ENCODE assay signal across 17 cellular contexts in genomic region chr12:4438834-4439596, GRCh38. TPM values are rescaled to one million over a fixed set of nuclear protein-coding genes. Genes with fewer than 3 reads are reported as not detected.
DNase-seq lines count a peak whose midpoint lies in the region; ATAC-seq and TF ChIP-seq lines count a peak whose summit lies in the region.
"Had no signal": no experiment of that assay in that cellular context is flagged by ENCODE, and none has a peak within 500 bp of the region (broad histone marks: within the 10 kb centered on the region; RNA-seq: fewer than 3 reads in every experiment).

No MANE protein-coding gene starts in this region.

- TF ChIP-seq POLR2A in esophagus muscularis mucosa (IDR thresholded peaks at IDR 0.05; ENCODE audit: low read depth): no peak

- H3K27ac ChIP-seq in esophagus muscularis mucosa (replicated peaks in 1 of 4): no peak overlapping the region
- H3K27ac ChIP-seq in substantia nigra (ENCODE audit: low read depth, low read length, poor library complexity, severe bottlenecking): no peak overlapping the region
- H3K27ac ChIP-seq: foreskin keratinocyte, thyroid gland had no signal

- peaks cover 20% of the 10 kb centered on the region for H3K27me3 Mint-ChIP-seq in stimulated activated memory B cell treated with anti-CD40 and anti-IgM and Interleukin-4, amounts not matched to agents 10 μg/mL and 1 μg/mL and 100 μg/mL, for 72 hours
- peaks cover 12% of the 10 kb centered on the region for H3K27me3 Mint-ChIP-seq in activated CD4-positive, alpha-beta T cell treated with anti-CD3 and anti-CD28 coated beads, Interleukin-2, amount 10 ng/mL, durations not matched to agents 7 days and 5 days

- peak overlapping the region; percentile 78 for H3K27ac Mint-ChIP-seq in stimulated activated memory B cell treated with anti-CD40 and anti-IgM and Interleukin-4, amounts not matched to agents 10 μg/mL and 1 μg/mL and 100 μg/mL, for 72 hours
- H3K27ac Mint-ChIP-seq in activated CD4-positive, alpha-beta T cell treated with anti-CD3 and anti-CD28 coated beads, Interleukin-2, amount 10 ng/mL, durations not matched to agents 7 days and 5 days: no peak overlapping the region
- H3K27ac Mint-ChIP-seq: immature natural killer cell, progenitor cell of endocrine pancreas had no signal

- H3K9me3 Mint-ChIP-seq in stimulated activated memory B cell treated with anti-CD40 and anti-IgM and Interleukin-4, amounts not matched to agents 10 μg/mL and 1 μg/mL and 100 μg/mL, for 72 hours: no peaks in the 10 kb centered on the region
- no peaks in the 10 kb centered on the region for H3K9me3 Mint-ChIP-seq in activated CD4-positive, alpha-beta T cell treated with anti-CD3 and anti-CD28 coated beads, Interleukin-2, amount 10 ng/mL, durations not matched to agents 7 days and 5 days
- H3K9me3 Mint-ChIP-seq: immature natural killer cell had no signal

- no peak for TF ChIP-seq CTCF in esophagus muscularis mucosa (IDR thresholded peaks at IDR 0.05)

- peak overlapping the region; percentile 33 for H3K4me3 Mint-ChIP-seq in stimulated activated memory B cell treated with anti-CD40 and anti-IgM and Interleukin-4, amounts not matched to agents 10 μg/mL and 1 μg/mL and 100 μg/mL, for 72 hours
- no peak overlapping the region for H3K4me3 Mint-ChIP-seq in activated CD4-positive, alpha-beta T cell treated with anti-CD3 and anti-CD28 coated beads, Interleukin-2, amount 10 ng/mL, durations not matched to agents 7 days and 5 days
- H3K4me3 Mint-ChIP-seq: immature natural killer cell had no signal

- H3K36me3 Mint-ChIP-seq in stimulated activated memory B cell treated with anti-CD40 and anti-IgM and Interleukin-4, amounts not matched to agents 10 μg/mL and 1 μg/mL and 100 μg/mL, for 72 hours: no peaks in the 10 kb centered on the region
- H3K36me3 Mint-ChIP-seq in activated CD4-positive, alpha-beta T cell treated with anti-CD3 and anti-CD28 coated beads, Interleukin-2, amount 10 ng/mL, durations not matched to agents 7 days and 5 days (ENCODE audit: low read depth): no peaks in the 10 kb centered on the region
- H3K36me3 Mint-ChIP-seq: immature natural killer cell had no signal

- WGBS in esophagus muscularis mucosa: 72% methylated on average over 14 of the region's 14 CpGs

- ATAC-seq in Right ventricle myocardium superior (ENCODE audit: poor library complexity): peak; percentile 27
- no peak for ATAC-seq in Right ventricle myocardium inferior
- ATAC-seq in stimulated activated memory B cell treated with anti-CD40 and anti-IgM and Interleukin-4, amounts not matched to agents 10 μg/mL and 1 μg/mL and 100 μg/mL, for 72 hours: peak; percentile 83
- no peak for ATAC-seq in HG03442 (IDR thresholded peaks at IDR 0.05; ENCODE audit: unreplicated experiment)
- ATAC-seq: foreskin keratinocyte, mucosa of descending colon had no signal

- POLR2A ChIA-PET in activated CD4-positive, alpha-beta T cell treated with anti-CD3 and anti-CD28 coated beads, Interleukin-2, amount 10 ng/mL, durations not matched to agents 7 days and 5 days (lab: Charles Lee): interaction anchor here (0.6 kb wide), 1 partner anchor 1197 kb away, joined by 3 read pairs; no protein-coding TSS in a partner anchor

- H3K4me1 Mint-ChIP-seq in stimulated activated memory B cell treated with anti-CD40 and anti-IgM and Interleukin-4, amounts not matched to agents 10 μg/mL and 1 μg/mL and 100 μg/mL, for 72 hours: peaks cover 70% of the 10 kb centered on the region
- peaks cover 16% of the 10 kb centered on the region for H3K4me1 Mint-ChIP-seq in activated CD4-positive, alpha-beta T cell treated with anti-CD3 and anti-CD28 coated beads, Interleukin-2, amount 10 ng/mL, durations not matched to agents 7 days and 5 days
- H3K4me1 Mint-ChIP-seq: immature natural killer cell had no signal

- H3K27me3 ChIP-seq in esophagus muscularis mucosa: peaks cover 0 to 18% (median 0%) of the 10 kb centered on the region in 4 donors
- H3K27me3 ChIP-seq: thyroid gland had no signal

- TF ChIP-seq EP300 in esophagus muscularis mucosa (IDR thresholded peaks at IDR 0.05): no peak

- H3K4me3 ChIP-seq in esophagus muscularis mucosa: no peak overlapping the region
- H3K4me3 ChIP-seq: mucosa of descending colon, thyroid gland had no signal

- intact Hi-C loops in Right ventricle myocardium superior (cut with DNase I) (no loop called here), Right ventricle myocardium inferior (cut with DNase I) (no loop called here), esophagus muscularis mucosa (cut with DNase I) (no loop called here)

- no peaks in the 10 kb centered on the region for H3K9me3 ChIP-seq in esophagus muscularis mucosa
- H3K9me3 ChIP-seq: mucosa of descending colon, thyroid gland had no signal

- no peaks in the 10 kb centered on the region for H3K36me3 ChIP-seq in esophagus muscularis mucosa
- H3K36me3 ChIP-seq: thyroid gland had no signal

- CTCF ChIA-PET in activated CD4-positive, alpha-beta T cell treated with anti-CD3 and anti-CD28 coated beads, Interleukin-2, amount 10 ng/mL, durations not matched to agents 7 days and 5 days (lab: Charles Lee): no interaction called here

- H3K4me1 ChIP-seq in esophagus muscularis mucosa: no peaks in the 10 kb centered on the region
- H3K4me1 ChIP-seq: foreskin keratinocyte, thyroid gland had no signal

- DNase-seq in Right ventricle myocardium superior (no peak), Right ventricle myocardium inferior (ENCODE audit: missing footprints) (no peak), NOMO-1 treated with DMSO at 0.1 percent for 48 hours (lab: John Stamatoyannopoulos, UW; ENCODE audit: unreplicated experiment) (peak; percentile 81), esophagus muscularis mucosa (ENCODE audit: extremely low spot score) (peak; percentile 60), substantia nigra (lab: John Stamatoyannopoulos, UW) (no peak)
- no peak for DNase-seq in activated CD4-positive, alpha-beta T cell treated with anti-CD3 and anti-CD28 coated beads, Interleukin-2, amount 10 ng/mL, durations not matched to agents 7 days and 5 days
- DNase-seq: ACHN; activated naive CD4-positive, alpha-beta T cell; foreskin keratinocyte; immature natural killer cell; mucosa of descending colon; NCI-H1436 treated with DMSO at 0.1 percent for 48 hours; NCI-H446 treated with DMSO at 0.1 percent for 48 hours; thyroid gland had no signal

RNA-seq across cellular contexts. Expression of gene FGF6, which starts 6.6 kb away (rescaled TPM):
- total RNA-seq in Right ventricle myocardium superior (not detected), Right ventricle myocardium inferior (not detected), esophagus muscularis mucosa (not detected)
- total RNA-seq in activated CD4-positive, alpha-beta T cell treated with anti-CD3 and anti-CD28 coated beads, Interleukin-2, amount 10 ng/mL, durations not matched to agents 7 days and 5 days: not detected
- total RNA-seq: foreskin keratinocyte, mucosa of descending colon, progenitor cell of endocrine pancreas, thyroid gland had no signal

RNA-seq across cellular contexts. Expression of gene FGF23, which starts 59.5 kb away (rescaled TPM):
- total RNA-seq in Right ventricle myocardium superior: not detected
- total RNA-seq in Right ventricle myocardium inferior: not detected
- not detected for total RNA-seq in esophagus muscularis mucosa
- total RNA-seq in activated CD4-positive, alpha-beta T cell treated with anti-CD3 and anti-CD28 coated beads, Interleukin-2, amount 10 ng/mL, durations not matched to agents 7 days and 5 days: not detected
- total RNA-seq: foreskin keratinocyte, mucosa of descending colon, thyroid gland had no signal

Comparison
In these comparisons a context has a peak if more than half of its experiments do, and no peak if none do; other contexts are left out.
1. ATAC-seq: peak in Right ventricle myocardium superior (single experiment) and stimulated activated memory B cell treated with anti-CD40 and anti-IgM and Interleukin-4, amounts not matched to agents 10 μg/mL and 1 μg/mL and 100 μg/mL, for 72 hours (single experiment); none in Right ventricle myocardium inferior (single experiment) and HG03442 (single experiment).
2. DNase-seq: peak in NOMO-1 treated with DMSO at 0.1 percent for 48 hours (single experiment) and esophagus muscularis mucosa (single experiment); none in Right ventricle myocardium superior (single experiment), Right ventricle myocardium inferior (single experiment), substantia nigra (0 of 49) and activated CD4-positive, alpha-beta T cell treated with anti-CD3 and anti-CD28 coated beads, Interleukin-2, amount 10 ng/mL, durations not matched to agents 7 days and 5 days (single experiment).